In genomic region chr3:139173372-139174108, GRCh38 we compare ENCODE assay signal across 10 cellular contexts.
A peak's percentile ranks its signal among the peaks of the same experiment; 100 is the strongest.
DNase-seq lines count a peak whose midpoint lies in the region; ATAC-seq, FAIRE-seq and TF ChIP-seq lines count a peak whose summit lies in the region.
"Had no signal": no experiment of that assay in that cellular context is flagged by ENCODE, and none has a peak within 500 bp of the region (broad histone marks: within the 10 kb centered on the region; RNA-seq: fewer than 3 reads in every experiment).

No MANE protein-coding gene starts in this region.

- peak; percentile 4 for DNase-seq in activated CD4-positive, alpha-beta T cell treated with anti-CD3 and anti-CD28 coated beads for 48 hours
- DNase-seq in activated CD4-positive, alpha-beta T cell treated with anti-CD3 and anti-CD28 coated beads, Interleukin-2, amount 50 U/mL, for 1 hour, result no peak
- DNase-seq in lower lobe of right lung (no peak), upper lobe of right lung (no peak), kidney (no peak)
- no peak for DNase-seq in stimulated activated CD4-positive, alpha-beta T cell treated with anti-CD3 and anti-CD28 coated beads, Interleukin-2, amount 100 ng/mL, for 24 hours
- DNase-seq: CD4-positive, alpha-beta memory T cell had no signal

- no peak for TF ChIP-seq CTCF in brain (conservative IDR thresholded peaks at IDR 0.05)
- TF ChIP-seq CTCF in lower lobe of right lung (IDR thresholded peaks at IDR 0.05), result no peak
- TF ChIP-seq CTCF in upper lobe of right lung (IDR thresholded peaks at IDR 0.05), result no peak
- no peak for TF ChIP-seq CTCF in kidney (IDR thresholded peaks at IDR 0.05; ENCODE audit: borderline replicate concordance, extremely low read depth, insufficient read depth)

- H3K4me1 Mint-ChIP-seq in brain, result peaks cover 14% of the 10 kb centered on the region

- no peak overlapping the region for H3K9ac ChIP-seq in kidney (ENCODE audit: low read length in 2 of 2)

- intact Hi-C loops in lower lobe of right lung (cut with DNase I) (no loop called here), upper lobe of right lung (cut with DNase I) (no loop called here), kidney (cut with DNase I) (no loop called here)

- H3K27me3 ChIP-seq in lower lobe of right lung (ENCODE audit: low read depth), result no peaks in the 10 kb centered on the region
- no peaks in the 10 kb centered on the region for H3K27me3 ChIP-seq in upper lobe of right lung

- H3K27me3 Mint-ChIP-seq in brain, result peaks cover 8% of the 10 kb centered on the region

- no peaks in the 10 kb centered on the region for H3K4me1 ChIP-seq in lower lobe of right lung
- H3K4me1 ChIP-seq in upper lobe of right lung, result no peaks in the 10 kb centered on the region
- H3K4me1 ChIP-seq in kidney (ENCODE audit: control insufficient read depth in 1 of 2, insufficient read depth in 1 of 2, low read depth in 1 of 2, low read length in 2 of 2), result no peaks in the 10 kb centered on the region

- H3K36me3 ChIP-seq in lower lobe of right lung, result no peaks in the 10 kb centered on the region
- no peaks in the 10 kb centered on the region for H3K36me3 ChIP-seq in upper lobe of right lung
- H3K36me3 ChIP-seq in kidney (ENCODE audit: control insufficient read depth in 1 of 2, insufficient read depth in 2 of 2, low read length in 2 of 2), result no peaks in the 10 kb centered on the region

- no peak for FAIRE-seq in kidney (lab: Jason Lieb, UNC)

- H3K36me3 Mint-ChIP-seq in brain, result no peaks in the 10 kb centered on the region
- H3K36me3 Mint-ChIP-seq: CD4-positive, alpha-beta memory T cell had no signal

- H3K4me3 ChIP-seq in lower lobe of right lung, result peak overlapping the region; percentile 31
- peak overlapping the region; percentile 7 for H3K4me3 ChIP-seq in upper lobe of right lung
- peak overlapping the region in 1 of 2 donors; percentile 16 for H3K4me3 ChIP-seq in kidney (ENCODE audit: low read length in 2 of 2)

- ATAC-seq in lower lobe of right lung (no peak), upper lobe of right lung (no peak), GM18907 (IDR thresholded peaks at IDR 0.05; ENCODE audit: unreplicated experiment) (no peak)
- ATAC-seq: HCT116 had no signal

- peaks cover 7 to 21% (median 11%) of the 10 kb centered on the region in 5 experiments for H3K9me3 Mint-ChIP-seq in brain

- H3K27ac Mint-ChIP-seq in brain, result peak overlapping the region in 3 of 5 experiments; percentile 32 to 60 (median 41)

- H3K4me3 Mint-ChIP-seq in brain, result peak overlapping the region in 3 of 5 experiments; percentile 9 to 61 (median 53)

- H3K27ac ChIP-seq in lower lobe of right lung (no peak overlapping the region), upper lobe of right lung (no peak overlapping the region), kidney (ENCODE audit: low read depth in 2 of 2, low read length in 2 of 2) (no peak overlapping the region)

- H3K9me3 ChIP-seq in lower lobe of right lung (no peaks in the 10 kb centered on the region), upper lobe of right lung (no peaks in the 10 kb centered on the region), kidney (ENCODE audit: control insufficient read depth in 1 of 2, low read length in 2 of 2) (no peaks in the 10 kb centered on the region)
